In the genomic region with DNA sequence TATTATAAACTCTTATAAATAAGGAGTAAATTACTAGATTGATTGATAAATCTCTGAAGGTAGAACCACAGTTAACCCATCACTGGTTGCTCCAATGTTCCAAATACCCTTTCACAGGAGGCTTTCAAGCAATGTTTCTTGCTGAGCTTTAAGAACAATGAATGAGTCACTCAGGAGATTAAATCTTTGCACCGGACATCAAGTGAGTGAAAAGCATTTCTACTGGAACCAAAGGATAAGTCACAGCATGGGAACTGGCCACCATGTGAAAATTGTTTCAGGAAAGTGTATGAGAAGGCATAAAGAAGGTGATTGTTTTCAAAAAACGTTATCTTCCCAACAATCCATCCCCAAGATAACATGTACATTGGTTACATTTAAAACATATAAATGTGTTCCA, we compare ENCODE assay signal across 1 cellular context.
A peak's percentile ranks its signal among the peaks of the same experiment; 100 is the strongest.
TF ChIP-seq lines count a peak whose summit lies in the region.

No MANE protein-coding gene starts in this region.

TF ChIP-seq in SK-N-SH, 30 proteins besides CTCF, POLR2A, EP300 and RAD21 (continued from another document):
- TF ChIP-seq, protein P1, sequence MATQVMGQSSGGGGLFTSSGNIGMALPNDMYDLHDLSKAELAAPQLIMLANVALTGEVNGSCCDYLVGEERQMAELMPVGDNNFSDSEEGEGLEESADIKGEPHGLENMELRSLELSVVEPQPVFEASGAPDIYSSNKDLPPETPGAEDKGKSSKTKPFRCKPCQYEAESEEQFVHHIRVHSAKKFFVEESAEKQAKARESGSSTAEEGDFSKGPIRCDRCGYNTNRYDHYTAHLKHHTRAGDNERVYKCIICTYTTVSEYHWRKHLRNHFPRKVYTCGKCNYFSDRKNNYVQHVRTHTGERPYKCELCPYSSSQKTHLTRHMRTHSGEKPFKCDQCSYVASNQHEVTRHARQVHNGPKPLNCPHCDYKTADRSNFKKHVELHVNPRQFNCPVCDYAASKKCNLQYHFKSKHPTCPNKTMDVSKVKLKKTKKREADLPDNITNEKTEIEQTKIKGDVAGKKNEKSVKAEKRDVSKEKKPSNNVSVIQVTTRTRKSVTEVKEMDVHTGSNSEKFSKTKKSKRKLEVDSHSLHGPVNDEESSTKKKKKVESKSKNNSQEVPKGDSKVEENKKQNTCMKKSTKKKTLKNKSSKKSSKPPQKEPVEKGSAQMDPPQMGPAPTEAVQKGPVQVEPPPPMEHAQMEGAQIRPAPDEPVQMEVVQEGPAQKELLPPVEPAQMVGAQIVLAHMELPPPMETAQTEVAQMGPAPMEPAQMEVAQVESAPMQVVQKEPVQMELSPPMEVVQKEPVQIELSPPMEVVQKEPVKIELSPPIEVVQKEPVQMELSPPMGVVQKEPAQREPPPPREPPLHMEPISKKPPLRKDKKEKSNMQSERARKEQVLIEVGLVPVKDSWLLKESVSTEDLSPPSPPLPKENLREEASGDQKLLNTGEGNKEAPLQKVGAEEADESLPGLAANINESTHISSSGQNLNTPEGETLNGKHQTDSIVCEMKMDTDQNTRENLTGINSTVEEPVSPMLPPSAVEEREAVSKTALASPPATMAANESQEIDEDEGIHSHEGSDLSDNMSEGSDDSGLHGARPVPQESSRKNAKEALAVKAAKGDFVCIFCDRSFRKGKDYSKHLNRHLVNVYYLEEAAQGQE (IDR thresholded peaks at IDR 0.05; ENCODE audit: low read depth, low read length) = no peak
- no peak for TF ChIP-seq YY1 (IDR thresholded peaks at IDR 0.05; ENCODE audit: low read depth)
- no peak for TF ChIP-seq MXI1 (IDR thresholded peaks at IDR 0.05; ENCODE audit: low read depth, low read length)
- no peak for TF ChIP-seq GATA2 (CRISPR knock-in tag; IDR thresholded peaks at IDR 0.05)
- TF ChIP-seq FOXJ3 (CRISPR knock-in tag; IDR thresholded peaks at IDR 0.05) = no peak
- TF ChIP-seq FOSL2 (IDR thresholded peaks at IDR 0.05; ENCODE audit: borderline replicate concordance, low read depth) = peak; percentile 50; the same call in 1 of the 2 replicates
- TF ChIP-seq, protein P2, sequence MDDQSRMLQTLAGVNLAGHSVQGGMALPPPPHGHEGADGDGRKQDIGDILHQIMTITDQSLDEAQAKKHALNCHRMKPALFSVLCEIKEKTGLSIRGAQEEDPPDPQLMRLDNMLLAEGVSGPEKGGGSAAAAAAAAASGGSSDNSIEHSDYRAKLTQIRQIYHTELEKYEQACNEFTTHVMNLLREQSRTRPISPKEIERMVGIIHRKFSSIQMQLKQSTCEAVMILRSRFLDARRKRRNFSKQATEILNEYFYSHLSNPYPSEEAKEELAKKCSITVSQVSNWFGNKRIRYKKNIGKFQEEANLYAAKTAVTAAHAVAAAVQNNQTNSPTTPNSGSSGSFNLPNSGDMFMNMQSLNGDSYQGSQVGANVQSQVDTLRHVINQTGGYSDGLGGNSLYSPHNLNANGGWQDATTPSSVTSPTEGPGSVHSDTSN (IDR thresholded peaks at IDR 0.05) = no peak
- TF ChIP-seq RFX5 (IDR thresholded peaks at IDR 0.05; ENCODE audit: low read length) = no peak
- TF ChIP-seq NFIC (IDR thresholded peaks at IDR 0.05; ENCODE audit: borderline replicate concordance) = no peak
TF ChIP-seq in SK-N-SH: peak in this region for 2.
